In genomic region chr7:141012044-141012685, GRCh38 we compare ENCODE assay signal across 7 cellular contexts. TPM values are rescaled to one million over a fixed set of nuclear protein-coding genes. Genes with fewer than 3 reads are reported as not detected.
DNase-seq lines count a peak whose midpoint lies in the region; ATAC-seq and TF ChIP-seq lines count a peak whose summit lies in the region.

No MANE protein-coding gene starts in this region.

- ATAC-seq in HG02885 (IDR thresholded peaks at IDR 0.05; ENCODE audit: poor library complexity, unreplicated experiment), result peak; percentile 35
- ATAC-seq in activated CD4-positive, alpha-beta T cell treated with anti-CD3 and anti-CD28 coated beads for 36 hours, result peak; percentile 34

- peak; percentile 75 for TF ChIP-seq CTCF in GM12873 (IDR thresholded peaks at IDR 0.05; ENCODE audit: insufficient read depth, low read depth, low read length, missing control alignments)

- H3K4me1 Mint-ChIP-seq in activated CD4-positive, alpha-beta T cell treated with anti-CD3 and anti-CD28 coated beads for 36 hours, result peaks cover 35% of the 10 kb centered on the region

- no peaks in the 10 kb centered on the region for H3K27me3 Mint-ChIP-seq in activated CD4-positive, alpha-beta T cell treated with anti-CD3 and anti-CD28 coated beads for 36 hours

- POLR2A ChIA-PET in activated CD4-positive, alpha-beta T cell treated with anti-CD3 and anti-CD28 coated beads for 36 hours (lab: Charles Lee), result interaction anchor here (0.7 to 1.9 kb wide), 2 partner anchors 85 to 201 kb away, joined by 3 to 8 read pairs; no protein-coding TSS in a partner anchor

- H3K36me3 Mint-ChIP-seq in activated CD4-positive, alpha-beta T cell treated with anti-CD3 and anti-CD28 coated beads for 36 hours (ENCODE audit: low read depth), result peaks cover 19% of the 10 kb centered on the region

- H3K9me3 Mint-ChIP-seq in activated CD4-positive, alpha-beta T cell treated with anti-CD3 and anti-CD28 coated beads for 36 hours (ENCODE audit: low read depth), result peaks cover 5% of the 10 kb centered on the region

- peak overlapping the region; percentile 99 for H3K27ac Mint-ChIP-seq in activated CD4-positive, alpha-beta T cell treated with anti-CD3 and anti-CD28 coated beads for 36 hours

- peak; percentile 86 for DNase-seq in NCI-H2227 (lab: John Stamatoyannopoulos, UW; ENCODE audit: unreplicated experiment)
- peak; percentile 85 for DNase-seq in activated CD4-positive, alpha-beta T cell treated with anti-CD3 and anti-CD28 coated beads for 36 hours
- peak; percentile 71 for DNase-seq in cerebellum (ENCODE audit: low spot score)
- peak; percentile 70 to 85 for DNase-seq in lung microvascular endothelial cell (ENCODE audit: low read depth in 2 of 2)
- DNase-seq in stimulated activated CD8-positive, alpha-beta memory T cell treated with anti-CD3 and anti-CD28 coated beads, Interleukin-2, amount 100 ng/mL, for 1 hour (ENCODE audit: low read depth in 2 of 2), result peak; percentile 52 to 55

- H3K4me3 Mint-ChIP-seq in activated CD4-positive, alpha-beta T cell treated with anti-CD3 and anti-CD28 coated beads for 36 hours, result peak overlapping the region; percentile 96

- intact Hi-C loops in activated CD4-positive, alpha-beta T cell treated with anti-CD3 and anti-CD28 coated beads for 36 hours (cut with DNase I, micrococcal nuclease), result loop anchor here (1.0 to 10.0 kb wide), 10 partner anchors 110 to 837 kb away; partner anchors contain the start of genes ADCK2 (in 1 of the 2), KDM7A (in 1 of the 2), MKRN1 (in 1 of the 2) and SLC37A3 (in 1 of the 2)

- CTCF ChIA-PET in activated CD4-positive, alpha-beta T cell treated with anti-CD3 and anti-CD28 coated beads for 36 hours (lab: Charles Lee), result interaction anchor here (0.5 to 6.9 kb wide), 12 partner anchors 11 to 726 kb away, joined by 3 to 66 read pairs (median 4); partner anchors contain the start of gene SSBP1

RNA-seq across cellular contexts. Expression of gene MRPS33, which starts 2.6 kb away (rescaled TPM):
- 100 to 1,000 TPM; 101 to 104 TPM for total RNA-seq in activated CD4-positive, alpha-beta T cell treated with anti-CD3 and anti-CD28 coated beads for 36 hours
- total RNA-seq in cerebellum (16.1 TPM), lung microvascular endothelial cell (13.5 and 17.2 TPM in 2 replicates)

Comparison
In these comparisons a context has a peak if more than half of its experiments do, and no peak if none do; other contexts are left out.
1. Peak in every context shown above with its lines: DNase-seq and ATAC-seq.